ENCODE assay signal across 2 cellular contexts in genomic region chr19:44648536-44649370, GRCh38.
TF ChIP-seq lines count a peak whose summit lies in the region.

No MANE protein-coding gene starts in this region.

TF ChIP-seq in liver, 16 proteins besides CTCF, POLR2A, EP300 and RAD21:
- TF ChIP-seq MAX (IDR thresholded peaks at IDR 0.05) (no peak), EGR1 (IDR thresholded peaks at IDR 0.05; ENCODE audit: low read depth in 2 of 2) (no peak), RXRA (IDR thresholded peaks at IDR 0.05) (peak; percentile 33 to 45), TAF1 (conservative IDR thresholded peaks at IDR 0.05) (no peak), GABPA (IDR thresholded peaks at IDR 0.05 in 1 of 2, conservative IDR thresholded peaks at IDR 0.05 in 1 of 2) (no peak), HNF4G (IDR thresholded peaks at IDR 0.05) (peak; percentile 56), SP1 (IDR thresholded peaks at IDR 0.05) (peak; percentile 75), ATF3 (IDR thresholded peaks at IDR 0.05) (peak; percentile 19), ZBTB33 (IDR thresholded peaks at IDR 0.05) (no peak), JUND (IDR thresholded peaks at IDR 0.05) (peak in 1 of 2 donors; percentile 22), FOXA2 (IDR thresholded peaks at IDR 0.05) (no peak), FOXA1 (IDR thresholded peaks at IDR 0.05) (no peak), HNF4A (conservative IDR thresholded peaks at IDR 0.05) (peak; percentile 90 to 92), REST (IDR thresholded peaks at IDR 0.05) (peak; percentile 44), YY1 (IDR thresholded peaks at IDR 0.05) (peak; percentile 7)

TF ChIP-seq in HepG2, 621 proteins besides CTCF, POLR2A, EP300 and RAD21:
- no peak for TF ChIP-seq TAF1 (CRISPR knock-in tag; IDR thresholded peaks at IDR 0.05)
- no peak for TF ChIP-seq ATF3 (CRISPR knock-in tag; IDR thresholded peaks at IDR 0.05)
- TF ChIP-seq ARID2 (CRISPR knock-in tag; IDR thresholded peaks at IDR 0.05; ENCODE audit: borderline replicate concordance): no peak
- TF ChIP-seq, protein P1, sequence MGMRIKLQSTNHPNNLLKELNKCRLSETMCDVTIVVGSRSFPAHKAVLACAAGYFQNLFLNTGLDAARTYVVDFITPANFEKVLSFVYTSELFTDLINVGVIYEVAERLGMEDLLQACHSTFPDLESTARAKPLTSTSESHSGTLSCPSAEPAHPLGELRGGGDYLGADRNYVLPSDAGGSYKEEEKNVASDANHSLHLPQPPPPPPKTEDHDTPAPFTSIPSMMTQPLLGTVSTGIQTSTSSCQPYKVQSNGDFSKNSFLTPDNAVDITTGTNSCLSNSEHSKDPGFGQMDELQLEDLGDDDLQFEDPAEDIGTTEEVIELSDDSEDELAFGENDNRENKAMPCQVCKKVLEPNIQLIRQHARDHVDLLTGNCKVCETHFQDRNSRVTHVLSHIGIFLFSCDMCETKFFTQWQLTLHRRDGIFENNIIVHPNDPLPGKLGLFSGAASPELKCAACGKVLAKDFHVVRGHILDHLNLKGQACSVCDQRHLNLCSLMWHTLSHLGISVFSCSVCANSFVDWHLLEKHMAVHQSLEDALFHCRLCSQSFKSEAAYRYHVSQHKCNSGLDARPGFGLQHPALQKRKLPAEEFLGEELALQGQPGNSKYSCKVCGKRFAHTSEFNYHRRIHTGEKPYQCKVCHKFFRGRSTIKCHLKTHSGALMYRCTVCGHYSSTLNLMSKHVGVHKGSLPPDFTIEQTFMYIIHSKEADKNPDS (CRISPR knock-in tag; IDR thresholded peaks at IDR 0.05): no peak
- no peak for TF ChIP-seq ZNF383 (CRISPR knock-in tag; IDR thresholded peaks at IDR 0.05; ENCODE audit: borderline replicate concordance)
- no peak for TF ChIP-seq ZNF589 (CRISPR knock-in tag; conservative IDR thresholded peaks at IDR 0.05)
- TF ChIP-seq, protein P2, sequence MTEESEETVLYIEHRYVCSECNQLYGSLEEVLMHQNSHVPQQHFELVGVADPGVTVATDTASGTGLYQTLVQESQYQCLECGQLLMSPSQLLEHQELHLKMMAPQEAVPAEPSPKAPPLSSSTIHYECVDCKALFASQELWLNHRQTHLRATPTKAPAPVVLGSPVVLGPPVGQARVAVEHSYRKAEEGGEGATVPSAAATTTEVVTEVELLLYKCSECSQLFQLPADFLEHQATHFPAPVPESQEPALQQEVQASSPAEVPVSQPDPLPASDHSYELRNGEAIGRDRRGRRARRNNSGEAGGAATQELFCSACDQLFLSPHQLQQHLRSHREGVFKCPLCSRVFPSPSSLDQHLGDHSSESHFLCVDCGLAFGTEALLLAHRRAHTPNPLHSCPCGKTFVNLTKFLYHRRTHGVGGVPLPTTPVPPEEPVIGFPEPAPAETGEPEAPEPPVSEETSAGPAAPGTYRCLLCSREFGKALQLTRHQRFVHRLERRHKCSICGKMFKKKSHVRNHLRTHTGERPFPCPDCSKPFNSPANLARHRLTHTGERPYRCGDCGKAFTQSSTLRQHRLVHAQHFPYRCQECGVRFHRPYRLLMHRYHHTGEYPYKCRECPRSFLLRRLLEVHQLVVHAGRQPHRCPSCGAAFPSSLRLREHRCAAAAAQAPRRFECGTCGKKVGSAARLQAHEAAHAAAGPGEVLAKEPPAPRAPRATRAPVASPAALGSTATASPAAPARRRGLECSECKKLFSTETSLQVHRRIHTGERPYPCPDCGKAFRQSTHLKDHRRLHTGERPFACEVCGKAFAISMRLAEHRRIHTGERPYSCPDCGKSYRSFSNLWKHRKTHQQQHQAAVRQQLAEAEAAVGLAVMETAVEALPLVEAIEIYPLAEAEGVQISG (CRISPR knock-in tag; IDR thresholded peaks at IDR 0.05): no peak
- no peak for TF ChIP-seq NFRKB (IDR thresholded peaks at IDR 0.05)
- no peak for TF ChIP-seq ZNF484 (CRISPR knock-in tag; IDR thresholded peaks at IDR 0.05; ENCODE audit: borderline replicate concordance, low read depth)
- TF ChIP-seq AGO1 (IDR thresholded peaks at IDR 0.05; ENCODE audit: low read depth, low read length, poor library complexity, severe bottlenecking): no peak
- no peak for TF ChIP-seq ZNF407 (CRISPR knock-in tag; IDR thresholded peaks at IDR 0.05; ENCODE audit: not compliant biosample characterization)
- TF ChIP-seq RFX1 (IDR thresholded peaks at IDR 0.05): no peak
- TF ChIP-seq TBL1XR1 (IDR thresholded peaks at IDR 0.05; ENCODE audit: borderline replicate concordance, low read length, partially characterized antibody): no peak
- no peak for TF ChIP-seq TCF12 (IDR thresholded peaks at IDR 0.05)
- TF ChIP-seq TCF12 (CRISPR knock-in tag; IDR thresholded peaks at IDR 0.05): no peak
- TF ChIP-seq SNAI1 (CRISPR knock-in tag; IDR thresholded peaks at IDR 0.05; ENCODE audit: borderline replicate concordance): no peak
- TF ChIP-seq CBX5 (CRISPR knock-in tag; IDR thresholded peaks at IDR 0.05; ENCODE audit: borderline replicate concordance): no peak
TF ChIP-seq in HepG2: peak in this region for 0.
